Comparison of ENCODE assay signal across 1 cellular context in the genomic region with DNA sequence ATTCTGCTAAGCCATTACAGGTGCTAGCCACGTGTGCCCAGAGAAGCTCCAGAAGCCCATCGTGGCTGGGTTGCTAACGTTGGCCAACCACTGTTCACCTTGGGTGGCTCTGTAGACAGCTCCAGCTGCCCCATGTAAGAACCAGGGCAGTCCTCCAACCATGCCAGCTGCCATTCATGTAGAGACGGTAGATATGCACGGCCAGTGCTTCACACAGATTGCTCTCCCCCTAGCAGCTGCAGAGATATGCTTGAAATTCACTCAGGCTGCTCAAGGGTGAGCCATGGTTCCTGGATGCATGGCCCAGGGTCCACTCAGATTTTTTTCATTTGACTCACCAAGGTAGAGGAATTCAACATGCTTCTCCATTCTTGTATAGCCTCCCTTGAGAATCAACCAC.
TF ChIP-seq lines count a peak whose summit lies in the region.

No MANE protein-coding gene starts in this region.

TF ChIP-seq in H1, 55 proteins besides CTCF, POLR2A, EP300 and RAD21 (continued from another document):
- no peak for TF ChIP-seq TAF1 (IDR thresholded peaks at IDR 0.05; ENCODE audit: low read depth, low read length)
- TF ChIP-seq KDM4A (IDR thresholded peaks at IDR 0.05; ENCODE audit: low read depth, low read length, severe bottlenecking): no peak
- TF ChIP-seq JUND (IDR thresholded peaks at IDR 0.05; ENCODE audit: low read length): no peak
- no peak for TF ChIP-seq SIX5 (IDR thresholded peaks at IDR 0.05; ENCODE audit: low read depth, low read length)
- TF ChIP-seq FOSL1 (IDR thresholded peaks at IDR 0.05; ENCODE audit: insufficient read depth, low read depth, low read length): no peak
- no peak for TF ChIP-seq SP4 (IDR thresholded peaks at IDR 0.05; ENCODE audit: low read length)
